ENCODE assay signal across 10 cellular contexts in the genomic region with DNA sequence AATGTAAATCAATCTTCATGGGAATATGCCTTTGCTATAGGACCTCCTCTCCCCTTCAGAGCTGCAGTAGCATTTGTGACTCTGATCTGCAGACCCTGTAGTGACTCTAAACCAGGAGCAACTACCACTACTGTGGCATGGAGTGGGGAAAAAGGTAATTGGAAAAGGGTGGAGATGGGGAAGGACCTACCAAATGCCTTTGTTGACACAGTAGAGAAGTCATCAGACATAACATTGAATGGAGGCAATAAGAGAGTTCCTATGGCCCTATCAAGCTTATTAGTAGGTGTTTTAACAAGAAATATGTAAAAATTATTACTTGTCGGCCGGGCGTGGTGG. TPM values are rescaled to one million over a fixed set of nuclear protein-coding genes. Genes with fewer than 3 reads are reported as not detected.
DNase-seq lines count a peak whose midpoint lies in the region; ATAC-seq and TF ChIP-seq lines count a peak whose summit lies in the region.
"Had no signal": no experiment of that assay in that cellular context is flagged by ENCODE, and none has a peak within 500 bp of the region (broad histone marks: within the 10 kb centered on the region; RNA-seq: fewer than 3 reads in every experiment).

No MANE protein-coding gene starts in this region.

- 97% methylated on average over 3 of the region's 3 CpGs for WGBS in smooth muscle cell (ENCODE audit: low lambda C conversion rate)

- H3K27ac Mint-ChIP-seq in IgD-negative memory B cell (peak overlapping the region; percentile 15 to 73 (median 65)), nephron progenitor cell (peak overlapping the region; percentile 44)

- DNase-seq in dorsolateral prefrontal cortex (no peak), nephron progenitor cell (no peak), smooth muscle cell (lab: John Stamatoyannopoulos, UW; ENCODE audit: unreplicated experiment) (no peak), NK-92 (lab: John Stamatoyannopoulos, UW; ENCODE audit: unreplicated experiment) (no peak)
- DNase-seq: activated CD4-positive, alpha-beta T cell treated with anti-CD3 and anti-CD28 coated beads for 1 hour had no signal

- no peak for TF ChIP-seq CTCF in dorsolateral prefrontal cortex (IDR thresholded peaks at IDR 0.05 in 54 of 56, conservative IDR thresholded peaks at IDR 0.05 in 2 of 56; ENCODE audit: low read depth in 1 of 56, partially characterized antibody in 56 of 56)
- no peak for TF ChIP-seq CTCF in nephron progenitor cell (IDR thresholded peaks at IDR 0.05)
- no peak for TF ChIP-seq CTCF in smooth muscle cell (IDR thresholded peaks at IDR 0.05; ENCODE audit: borderline replicate concordance, insufficient read depth, poor library complexity, severe bottlenecking)

- H3K9ac ChIP-seq in BLaER1 treated with 17β-estradiol and CSF1 and Interleukin-3, amounts not matched to agents 10 nM and 100 nM, result peak overlapping the region in 1 of 11 experiments; percentile 38; a peak in 1 of 22 replicates
- H3K9ac ChIP-seq in smooth muscle cell (ENCODE audit: low read depth), result no peak overlapping the region

- ATAC-seq in HG02798 (IDR thresholded peaks at IDR 0.05; ENCODE audit: poor library complexity, unreplicated experiment) (no peak), HG03342 (IDR thresholded peaks at IDR 0.05; ENCODE audit: unreplicated experiment) (no peak)

- peaks cover 0 to 7% (median 6%) of the 10 kb centered on the region in 11 experiments; a peak in 17 of 22 replicates for H3K27me3 ChIP-seq in BLaER1 treated with 17β-estradiol and CSF1 and Interleukin-3, amounts not matched to agents 10 nM and 100 nM
- H3K27me3 ChIP-seq in dorsolateral prefrontal cortex, result no peaks in the 10 kb centered on the region
- no peaks in the 10 kb centered on the region for H3K27me3 ChIP-seq in smooth muscle cell (ENCODE audit: low read depth)

- H3K79me2 ChIP-seq in smooth muscle cell (ENCODE audit: low read depth), result peaks cover 14% of the 10 kb centered on the region

- peaks cover 9% of the 10 kb centered on the region for H3F3A ChIP-seq in smooth muscle cell (ENCODE audit: low read depth)

- H3K4me2 ChIP-seq in BLaER1 treated with 17β-estradiol and CSF1 and Interleukin-3, amounts not matched to agents 10 nM and 100 nM, result peak overlapping the region in 7 of 11 experiments; percentile 1 to 99 (median 96); a peak in 11 of 22 replicates
- no peak overlapping the region for H3K4me2 ChIP-seq in smooth muscle cell

- H4K20me1 ChIP-seq in BLaER1 treated with 17β-estradiol and CSF1 and Interleukin-3, amounts not matched to agents 10 nM and 100 nM, result peaks cover 0 to 7% (median 0%) of the 10 kb centered on the region in 11 experiments; a peak in 1 of 22 replicates
- H4K20me1 ChIP-seq in smooth muscle cell (ENCODE audit: low read depth), result peaks cover 4% of the 10 kb centered on the region

- H3K36me3 ChIP-seq in BLaER1 treated with 17β-estradiol and CSF1 and Interleukin-3, amounts not matched to agents 10 nM and 100 nM, result no peaks in the 10 kb centered on the region
- H3K36me3 ChIP-seq in smooth muscle cell (ENCODE audit: low read depth), result no peaks in the 10 kb centered on the region

- peaks cover 55 to 78% (median 67%) of the 10 kb centered on the region in 10 experiments for H3K4me1 ChIP-seq in BLaER1 treated with 17β-estradiol and CSF1 and Interleukin-3, amounts not matched to agents 10 nM and 100 nM
- H3K4me1 ChIP-seq in smooth muscle cell (ENCODE audit: low read depth), result peaks cover 13% of the 10 kb centered on the region

- H3K9me3 ChIP-seq in BLaER1 treated with 17β-estradiol and CSF1 and Interleukin-3, amounts not matched to agents 10 nM and 100 nM (replicated peaks in 1 of 11), result peaks cover 0 to 6% (median 0%) of the 10 kb centered on the region in 11 experiments; a peak in 2 of 22 replicates
- H3K9me3 ChIP-seq in smooth muscle cell (replicated peaks; ENCODE audit: low read depth), result no peaks in the 10 kb centered on the region

- H3K4me3 Mint-ChIP-seq in IgD-negative memory B cell (peak overlapping the region in 2 of 4 donors; percentile 4 to 64), nephron progenitor cell (peak overlapping the region; percentile 26)

- no peaks in the 10 kb centered on the region for H3K9me3 Mint-ChIP-seq in IgD-negative memory B cell
- peaks cover 32% of the 10 kb centered on the region for H3K9me3 Mint-ChIP-seq in nephron progenitor cell

- H3K27ac ChIP-seq in BLaER1 treated with 17β-estradiol and CSF1 and Interleukin-3, amounts not matched to agents 10 nM and 100 nM, result no peak overlapping the region
- H3K27ac ChIP-seq in dorsolateral prefrontal cortex (peak overlapping the region in 57 of 59 donors; percentile 34 to 100 (median 100)), smooth muscle cell (ENCODE audit: low read depth) (no peak overlapping the region)
- H3K27ac ChIP-seq: epithelial cell of prostate had no signal

- H3K36me3 Mint-ChIP-seq in IgD-negative memory B cell (no peaks in the 10 kb centered on the region), nephron progenitor cell (ENCODE audit: low read depth) (peaks cover 22% of the 10 kb centered on the region)

- H3K4me1 Mint-ChIP-seq in IgD-negative memory B cell, result peaks cover 23 to 33% (median 26%) of the 10 kb centered on the region in 3 donors
- H3K4me1 Mint-ChIP-seq in nephron progenitor cell, result peaks cover 48% of the 10 kb centered on the region

- no peaks in the 10 kb centered on the region for H3K27me3 Mint-ChIP-seq in IgD-negative memory B cell
- peaks cover 9% of the 10 kb centered on the region for H3K27me3 Mint-ChIP-seq in nephron progenitor cell (ENCODE audit: low read depth, poor library complexity)

- H3K4me3 ChIP-seq in BLaER1 treated with 17β-estradiol and CSF1 and Interleukin-3, amounts not matched to agents 10 nM and 100 nM, result 0 out of 20 replicates have a peak overlapping the region, but pooled peaks of 1 of the 10 experiments have one; percentile 67
- H3K4me3 ChIP-seq in dorsolateral prefrontal cortex, result peak overlapping the region in 42 of 59 donors; percentile 0 to 83 (median 64)
- H3K4me3 ChIP-seq in smooth muscle cell, result no peak overlapping the region

- H2AFZ ChIP-seq in smooth muscle cell (ENCODE audit: low read depth), result no peak overlapping the region

- intact Hi-C loops in dorsolateral prefrontal cortex (cut with DNase I), result no loop called here

RNA-seq across cellular contexts. Expression of a gene that starts 4.7 kb away (rescaled TPM):
- polyA plus RNA-seq in IgD-negative memory B cell (49.5 TPM), smooth muscle cell (61.2 and 71.6 TPM in 2 replicates)
- total RNA-seq in dorsolateral prefrontal cortex (1,000 to 10,000 TPM in 12 of 120 experiments, 100 to 1,000 TPM in 96, 10 to 100 TPM in 12; 73.4 to 4,082 (median 220) TPM), smooth muscle cell (52.6 and 59.5 TPM in 2 replicates)

RNA-seq across cellular contexts. Expression of a gene that starts 4.9 kb away (rescaled TPM):
- polyA plus RNA-seq in IgD-negative memory B cell (1.2 TPM), smooth muscle cell (0.19 and 1.0 TPM in 2 replicates)
- total RNA-seq in dorsolateral prefrontal cortex (10 to 100 TPM in 3 of 120 experiments, 1 to 10 TPM in 117; 3.0 to 12.0 (median 5.5) TPM), smooth muscle cell (0.63 and 0.94 TPM in 2 replicates)

RNA-seq across cellular contexts. Expression of a gene that starts 7.5 kb away (rescaled TPM):
- polyA plus RNA-seq in IgD-negative memory B cell (5.7 TPM), smooth muscle cell (30.7 and 36.7 TPM in 2 replicates)
- total RNA-seq in dorsolateral prefrontal cortex (1,000 to 10,000 TPM in 12 of 120 experiments, 100 to 1,000 TPM in 108; 119 to 3,588 (median 260) TPM), smooth muscle cell (33.6 and 43.1 TPM in 2 replicates)

RNA-seq across cellular contexts. Expression of a gene that starts 13.3 kb away (rescaled TPM):
- 100 TPM for polyA plus RNA-seq in IgD-negative memory B cell
- 10 to 100 TPM; 14.4 to 37.9 (median 25.8) TPM for total RNA-seq in dorsolateral prefrontal cortex
- 62.0 and 91.2 TPM in 2 replicates for total RNA-seq in smooth muscle cell
- 73.6 and 81.6 TPM in 2 replicates for polyA plus RNA-seq in smooth muscle cell

RNA-seq across cellular contexts. Expression of a gene that starts 24.5 kb away (rescaled TPM):
- polyA plus RNA-seq in IgD-negative memory B cell, result 83.0 TPM
- 10 to 100 TPM; 36.7 to 78.7 (median 56.4) TPM for total RNA-seq in dorsolateral prefrontal cortex
- total RNA-seq in smooth muscle cell, result 31.9 and 60.8 TPM in 2 replicates
- 76.9 and 80.8 TPM in 2 replicates for polyA plus RNA-seq in smooth muscle cell

Comparison
In these comparisons a context has a peak if more than half of its experiments do, and no peak if none do; other contexts are left out.
1. H3K27ac ChIP-seq: peak in dorsolateral prefrontal cortex (57 of 59); none in BLaER1 treated with 17β-estradiol and CSF1 and Interleukin-3, amounts not matched to agents 10 nM and 100 nM (0 of 11) and smooth muscle cell (single experiment).